ENCODE assay signal across 6 cellular contexts in the genomic region with DNA sequence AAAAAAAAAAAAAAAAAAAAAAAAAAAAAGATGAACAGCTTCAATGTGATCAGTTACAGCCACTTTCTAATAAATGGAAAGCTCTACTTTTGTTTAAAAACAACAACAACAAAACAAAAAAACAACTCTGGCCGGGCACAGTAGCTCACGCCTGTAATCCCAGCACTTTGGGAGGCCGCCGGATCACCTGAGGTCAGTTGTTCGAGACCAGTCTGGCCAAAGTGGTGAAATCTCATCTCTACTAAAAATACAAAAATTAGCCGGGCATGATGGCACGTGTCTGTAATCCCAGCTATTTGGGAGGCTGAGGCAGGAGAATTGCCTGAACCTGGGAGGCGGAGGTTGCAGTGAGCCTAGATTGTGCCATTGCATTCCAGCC.
DNase-seq lines count a peak whose midpoint lies in the region; ATAC-seq and TF ChIP-seq lines count a peak whose summit lies in the region.
"Not testable (repeated sequence)": the region's sequence is repeated elsewhere in the genome, so short reads cannot be mapped to it uniquely, and the experiment has no call there.

No MANE protein-coding gene starts in this region.

- not testable (repeated sequence) for H3K9me3 ChIP-seq in BLaER1; Karpas-422 (ENCODE audit: low read length); esophagus muscularis mucosa; psoas muscle

- peak in 3 of 4 donors; percentile 16 to 25 (median 19) for ATAC-seq in psoas muscle

- H4K20me1 ChIP-seq in BLaER1; Karpas-422 (ENCODE audit: insufficient read depth, low read depth, low read length): not testable (repeated sequence)

- not testable (repeated sequence) for H3K4me3 ChIP-seq in BLaER1; Karpas-422 (ENCODE audit: low read length); esophagus muscularis mucosa; psoas muscle

- H3K36me3 ChIP-seq in BLaER1, result peaks cover 51% of the 10 kb centered on the region
- H3K36me3 ChIP-seq in Karpas-422 (ENCODE audit: insufficient read depth, low read length); esophagus muscularis mucosa; psoas muscle (ENCODE audit: insufficient read depth in 1 of 2, low read depth in 1 of 2): not testable (repeated sequence)

- 84% methylated on average over 8 of the region's 8 CpGs for whole genome bisulfite sequencing in esophagus muscularis mucosa
- 46 to 69% (median 60%) methylated on average over 8 of the region's 8 CpGs for WGBS in psoas muscle, 3 donors

- H2AFZ ChIP-seq in Karpas-422 (ENCODE audit: low read length), result not testable (repeated sequence)

- not testable (repeated sequence) for H3K9me2 ChIP-seq in Karpas-422 (replicated peaks; ENCODE audit: insufficient read depth, low read length)

- TF ChIP-seq CTCF in RWPE1 (conservative IDR thresholded peaks at IDR 0.05; ENCODE audit: low read depth); VCaP (conservative IDR thresholded peaks at IDR 0.05); esophagus muscularis mucosa (IDR thresholded peaks at IDR 0.05); psoas muscle (IDR thresholded peaks at IDR 0.05): not testable (repeated sequence)

- peak overlapping the region; percentile 58 for H3K4me2 ChIP-seq in BLaER1
- H3K4me2 ChIP-seq in Karpas-422 (ENCODE audit: low read depth, low read length, poor library complexity, severe bottlenecking), result peak overlapping the region; percentile 57

- H3K4me1 ChIP-seq in BLaER1, result peaks cover 24% of the 10 kb centered on the region
- peaks cover 12% of the 10 kb centered on the region for H3K4me1 ChIP-seq in Karpas-422 (ENCODE audit: low read length)
- peaks cover 7 to 12% (median 9%) of the 10 kb centered on the region in 4 donors for H3K4me1 ChIP-seq in esophagus muscularis mucosa
- H3K4me1 ChIP-seq in psoas muscle, result not testable (repeated sequence)

- intact Hi-C loops in esophagus muscularis mucosa (cut with DNase I), result loop anchor here (1.0 to 10.0 kb wide), 3 partner anchors 140 to 199 kb away; no protein-coding TSS in a partner anchor
- intact Hi-C loops in psoas muscle (cut with DNase I), result loop anchor here (1.0 to 5.0 kb wide), 2 partner anchors 140 to 148 kb away; no protein-coding TSS in a partner anchor

- not testable (repeated sequence) for H3K9ac ChIP-seq in BLaER1; Karpas-422 (ENCODE audit: low read length)

- not testable (repeated sequence) for H3K79me2 ChIP-seq in Karpas-422 (ENCODE audit: low read length)

- CTCF ChIA-PET in RWPE1 (lab: Yijun Ruan, JAX), result interaction anchor here (0.5 to 6.0 kb wide), 12 partner anchors 16 to 198 kb away, joined by 3 to 24 read pairs (median 4); no protein-coding TSS in a partner anchor

- not testable (repeated sequence) for TF ChIP-seq EP300 in esophagus muscularis mucosa (IDR thresholded peaks at IDR 0.05)

- H3K27ac ChIP-seq in BLaER1 (peak overlapping the region; percentile 12; the same call in 1 of the 2 replicates), Karpas-422 (ENCODE audit: low read length) (peak overlapping the region; percentile 57; the same call in 1 of the 2 replicates), RWPE1 (peak overlapping the region; percentile 57), VCaP (peak overlapping the region; percentile 62), psoas muscle (peak overlapping the region; percentile 10)
- not testable (repeated sequence) for H3K27ac ChIP-seq in esophagus muscularis mucosa (replicated peaks in 1 of 4)

- TF ChIP-seq POLR2A in esophagus muscularis mucosa (IDR thresholded peaks at IDR 0.05; ENCODE audit: low read depth), result not testable (repeated sequence)

- POLR2A ChIA-PET in RWPE1 (lab: Yijun Ruan, JAX; ENCODE audit: low non-redundant PET), result not testable (repeated sequence)

- DNase-seq in Karpas-422; RWPE1 (ENCODE audit: low spot score); psoas muscle: not testable (repeated sequence)
- DNase-seq in esophagus muscularis mucosa (ENCODE audit: extremely low spot score), result peak; percentile 68

- H3K27me3 ChIP-seq in BLaER1; Karpas-422 (ENCODE audit: low read length); esophagus muscularis mucosa; psoas muscle (ENCODE audit: insufficient read depth in 3 of 3, low read length in 2 of 3): not testable (repeated sequence)
